21 cellular contexts compared by ENCODE assay signal in genomic region chr2:127040169-127040568, GRCh38.
"Had no signal": no experiment of that assay in that cellular context is flagged by ENCODE, and none has a peak within 500 bp of the region (broad histone marks: within the 10 kb centered on the region; RNA-seq: fewer than 3 reads in every experiment).

No MANE protein-coding gene starts in this region.

- DNase-seq: effector memory CD4-positive, alpha-beta T cell; immature natural killer cell; left cardiac atrium; mesenchymal stem cell; midbrain; naive B cell; occipital lobe; psoas muscle; retina; right lobe of liver; stimulated activated CD4-positive, alpha-beta T cell treated with anti-CD3 and anti-CD28 coated beads, Interleukin-2, amount 100 ng/mL, for 24 hours; stimulated activated CD4-positive, alpha-beta T cell treated with anti-CD3 and anti-CD28 coated beads, Interleukin-4, amount 100 ng/mL, for 4 hours; stimulated activated naive CD4-positive, alpha-beta T cell treated with Interleukin-2 at 50 U/mL for 16 hours; thyroid gland; uterus had no signal

- H3K4me3 Mint-ChIP-seq: immature natural killer cell, naive B cell, nephron had no signal

- FAIRE-seq: endometrium, kidney had no signal

- H3K36me3 Mint-ChIP-seq: immature natural killer cell, naive B cell had no signal

- ATAC-seq: esophagus mucosa, gastrocnemius medialis, left cardiac atrium, left ventricle myocardium superior, psoas muscle, right lobe of liver had no signal

- H3K9me3 Mint-ChIP-seq: immature natural killer cell, naive B cell, nephron had no signal

- H3K27ac Mint-ChIP-seq: immature natural killer cell had no signal
